In genomic region chr1:66336641-66336991, GRCh38 we compare ENCODE assay signal across 8 cellular contexts.
DNase-seq lines count a peak whose midpoint lies in the region; ATAC-seq and TF ChIP-seq lines count a peak whose summit lies in the region.

No MANE protein-coding gene starts in this region.

- no peaks in the 10 kb centered on the region for H3K27me3 Mint-ChIP-seq in CD8-positive, alpha-beta T cell (ENCODE audit: low read depth)
- H3K27me3 Mint-ChIP-seq in osteocyte (ENCODE audit: unreplicated experiment): no peaks in the 10 kb centered on the region

- H3K27ac Mint-ChIP-seq in CD8-positive, alpha-beta T cell: peak overlapping the region; percentile 98
- peak overlapping the region; percentile 88 for H3K27ac Mint-ChIP-seq in osteocyte (ENCODE audit: unreplicated experiment)

- peaks cover 45% of the 10 kb centered on the region for H3K36me3 Mint-ChIP-seq in CD8-positive, alpha-beta T cell
- H3K36me3 Mint-ChIP-seq in osteocyte (ENCODE audit: unreplicated experiment): peaks cover 31% of the 10 kb centered on the region

- intact Hi-C loops in CD8-positive, alpha-beta T cell (cut with DNase I, micrococcal nuclease): loop anchor here (1.0 to 10.0 kb wide), 5 partner anchors 14 to 1348 kb away; partner anchors contain the start of gene GADD45A (in 1 of the 2)

- no peaks in the 10 kb centered on the region for H3K27me3 ChIP-seq in CD8-positive, alpha-beta T cell (ENCODE audit: insufficient read depth, low read length)

- H3K4me3 Mint-ChIP-seq in CD8-positive, alpha-beta T cell: peak overlapping the region; percentile 99
- peak overlapping the region; percentile 90 for H3K4me3 Mint-ChIP-seq in osteocyte (ENCODE audit: unreplicated experiment)

- H3K36me3 ChIP-seq in CD8-positive, alpha-beta T cell (ENCODE audit: insufficient read depth, low read length): no peaks in the 10 kb centered on the region

- peaks cover 68% of the 10 kb centered on the region for H3K4me1 Mint-ChIP-seq in CD8-positive, alpha-beta T cell (ENCODE audit: low read depth)
- peaks cover 75% of the 10 kb centered on the region for H3K4me1 Mint-ChIP-seq in osteocyte (ENCODE audit: unreplicated experiment)

- no peaks in the 10 kb centered on the region for H3K9me3 ChIP-seq in CD8-positive, alpha-beta T cell (ENCODE audit: low read length)

- ATAC-seq in CD8-positive, alpha-beta T cell: no peak

- CTCF ChIA-PET in CD8-positive, alpha-beta T cell (lab: Charles Lee): interaction anchor here (0.6 to 2.5 kb wide), 6 partner anchors 20 to 110 kb away, joined by 3 to 12 read pairs (median 4); no protein-coding TSS in a partner anchor

- POLR2A ChIA-PET in CD8-positive, alpha-beta T cell (lab: Charles Lee): interaction anchor here (0.9 to 3.3 kb wide), 8 partner anchors 9 to 109 kb away, joined by 3 to 20 read pairs (median 5); no protein-coding TSS in a partner anchor

- H3K4me1 ChIP-seq in CD8-positive, alpha-beta T cell (ENCODE audit: insufficient read depth, low read length): peaks cover 48% of the 10 kb centered on the region

- TF ChIP-seq CTCF in CD8-positive, alpha-beta T cell (IDR thresholded peaks at IDR 0.05): no peak
- TF ChIP-seq CTCF in coronary artery (IDR thresholded peaks at IDR 0.05) (no peak), osteocyte (IDR thresholded peaks at IDR 0.05) (no peak), GM20000 (IDR thresholded peaks at IDR 0.05; ENCODE audit: extremely low read depth, missing control alignments) (no peak)

- no peak for DNase-seq in CD8-positive, alpha-beta T cell
- DNase-seq in KG1 (lab: John Stamatoyannopoulos, UW) (peak; percentile 51), coronary artery (ENCODE audit: low spot score) (no peak), osteocyte (ENCODE audit: extremely low spot score, unreplicated experiment) (no peak), glomerular visceral epithelial cell (ENCODE audit: extremely low spot score) (no peak), DMS 273 treated with DMSO at 0.1 percent for 48 hours (lab: John Stamatoyannopoulos, UW) (no peak), GM20000 (ENCODE audit: low spot score) (no peak), HK-2 (ENCODE audit: unreplicated experiment) (no peak)

- H3K9me3 Mint-ChIP-seq in CD8-positive, alpha-beta T cell: no peaks in the 10 kb centered on the region
- H3K9me3 Mint-ChIP-seq in osteocyte (ENCODE audit: unreplicated experiment): no peaks in the 10 kb centered on the region

- H3K27ac ChIP-seq in CD8-positive, alpha-beta T cell (ENCODE audit: low read depth, low read length): peak overlapping the region; percentile 86
- H3K27ac ChIP-seq in coronary artery: peak overlapping the region; percentile 40 to 79

- peak overlapping the region; percentile 73 for H3K4me3 ChIP-seq in CD8-positive, alpha-beta T cell (ENCODE audit: low read depth, low read length)
- peak overlapping the region; percentile 68 for H3K4me3 ChIP-seq in coronary artery
